ENCODE assay signal across 18 cellular contexts in the genomic region with DNA sequence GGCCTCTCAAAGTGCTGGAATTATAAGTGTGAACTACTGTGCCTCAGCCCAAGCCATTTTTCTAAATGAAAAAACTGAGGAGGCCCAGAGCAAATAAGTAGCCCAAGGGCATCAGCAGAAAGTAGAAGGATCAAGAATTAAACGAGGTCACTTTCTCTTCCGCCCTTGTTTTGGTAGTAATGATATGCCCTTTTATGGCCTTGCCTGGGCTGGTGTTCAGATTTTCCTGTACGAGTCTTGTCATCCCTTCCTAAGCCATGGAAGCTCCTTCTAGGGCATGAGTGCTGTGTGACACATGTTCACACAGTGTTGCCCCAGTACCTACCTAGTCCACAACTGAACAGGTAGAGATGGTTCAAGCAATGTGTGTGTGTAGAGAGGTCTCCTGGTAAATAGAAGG. TPM values are rescaled to one million over a fixed set of nuclear protein-coding genes. Genes with fewer than 3 reads are reported as not detected.
DNase-seq lines count a peak whose midpoint lies in the region; ATAC-seq, FAIRE-seq and TF ChIP-seq lines count a peak whose summit lies in the region.
"Had no signal": no experiment of that assay in that cellular context is flagged by ENCODE, and none has a peak within 500 bp of the region (broad histone marks: within the 10 kb centered on the region; RNA-seq: fewer than 3 reads in every experiment).

No MANE protein-coding gene starts in this region.

- no TSS peak for BruUV-seq in HepG2 (replicated peaks; lab: Mats Ljungman, UMichigan)

- POLR2A ChIA-PET in HepG2 (lab: Yijun Ruan, JAX): interaction anchor here (1.2 kb wide), 1 partner anchor 7 kb away, joined by 3 read pairs; no protein-coding TSS in a partner anchor

- H3K27ac Mint-ChIP-seq in activated naive CD8-positive, alpha-beta T cell: peak overlapping the region; percentile 18
- H3K27ac Mint-ChIP-seq in activated naive CD8-positive, alpha-beta T cell treated with anti-CD3 and anti-CD28 coated beads for 36 hours: no peak overlapping the region
- H3K27ac Mint-ChIP-seq in activated T-helper 17 cell treated with anti-CD3 and anti-CD28 coated beads, Interleukin-2, amount 50 U/mL, for 72 hours: no peak overlapping the region
- H3K27ac Mint-ChIP-seq: IgD-negative memory B cell had no signal

- peaks cover 2 to 18% of the 10 kb centered on the region in 2 experiments; a peak in 2 of 5 replicates for H3K36me3 ChIP-seq in HepG2 (replicated peaks in 1 of 2; ENCODE audit: control insufficient read depth in 1 of 2, insufficient read depth in 2 of 2, low read length in 2 of 2)

- peaks cover 70% of the 10 kb centered on the region for H3K4me1 Mint-ChIP-seq in activated naive CD8-positive, alpha-beta T cell (ENCODE audit: low read depth)
- H3K4me1 Mint-ChIP-seq in activated naive CD8-positive, alpha-beta T cell treated with anti-CD3 and anti-CD28 coated beads for 36 hours: peaks cover 52% of the 10 kb centered on the region
- peaks cover 45% of the 10 kb centered on the region for H3K4me1 Mint-ChIP-seq in activated T-helper 17 cell treated with anti-CD3 and anti-CD28 coated beads, Interleukin-2, amount 50 U/mL, for 72 hours

- 81% methylated on average over 3 of the region's 3 CpGs for WGBS in HepG2 (ENCODE audit: low lambda C conversion rate)

- no peak overlapping the region for H3K4me2 ChIP-seq in HepG2 (ENCODE audit: low read depth, low read length)

- no peak for DNase-seq in activated naive CD8-positive, alpha-beta T cell treated with anti-CD3 and anti-CD28 coated beads for 36 hours
- no peak for DNase-seq in HepG2 (ENCODE audit: low spot score)
- no peak for DNase-seq in posterior vena cava (ENCODE audit: low spot score)
- no peak for DNase-seq in SW480 (ENCODE audit: low spot score)
- DNase-seq in dedifferentiated amniotic fluid mesenchymal stem cell (ENCODE audit: extremely low spot score): no peak
- DNase-seq: AML-193; CD4-positive, CD25-positive, alpha-beta regulatory T cell; DMS79 treated with DMSO at 0.1 percent for 48 hours; GDM1; GM23248; KG1 had no signal

- CTCF ChIA-PET in HepG2 (lab: Yijun Ruan, JAX; ENCODE audit: low intra/inter-chr PET ratio, low total read pairs): no interaction called here

- H3K36me3 Mint-ChIP-seq in activated naive CD8-positive, alpha-beta T cell: peaks cover 4% of the 10 kb centered on the region
- peaks cover 24% of the 10 kb centered on the region for H3K36me3 Mint-ChIP-seq in activated naive CD8-positive, alpha-beta T cell treated with anti-CD3 and anti-CD28 coated beads for 36 hours
- H3K36me3 Mint-ChIP-seq in activated T-helper 17 cell treated with anti-CD3 and anti-CD28 coated beads, Interleukin-2, amount 50 U/mL, for 72 hours (ENCODE audit: low read depth): peaks cover 40% of the 10 kb centered on the region
- H3K36me3 Mint-ChIP-seq: IgD-negative memory B cell had no signal

- H3K4me3 ChIP-seq in HepG2 (replicated peaks in 1 of 3; ENCODE audit: insufficient read depth in 1 of 3, low read depth in 2 of 3, low read length in 3 of 3): no peak overlapping the region
- H3K4me3 ChIP-seq: BLaER1 treated with 17β-estradiol and CSF1 and Interleukin-3, amounts not matched to agents 10 nM and 100 nM; GM23248 had no signal

- no peaks in the 10 kb centered on the region for H3K9me3 Mint-ChIP-seq in activated naive CD8-positive, alpha-beta T cell (ENCODE audit: low read depth)
- H3K9me3 Mint-ChIP-seq in activated naive CD8-positive, alpha-beta T cell treated with anti-CD3 and anti-CD28 coated beads for 36 hours: no peaks in the 10 kb centered on the region
- H3K9me3 Mint-ChIP-seq in activated T-helper 17 cell treated with anti-CD3 and anti-CD28 coated beads, Interleukin-2, amount 50 U/mL, for 72 hours: no peaks in the 10 kb centered on the region
- H3K9me3 Mint-ChIP-seq: CD4-positive, CD25-positive, alpha-beta regulatory T cell; IgD-negative memory B cell had no signal

- H3K27me3 Mint-ChIP-seq in activated naive CD8-positive, alpha-beta T cell: no peaks in the 10 kb centered on the region
- H3K27me3 Mint-ChIP-seq in activated naive CD8-positive, alpha-beta T cell treated with anti-CD3 and anti-CD28 coated beads for 36 hours: no peaks in the 10 kb centered on the region
- H3K27me3 Mint-ChIP-seq in activated T-helper 17 cell treated with anti-CD3 and anti-CD28 coated beads, Interleukin-2, amount 50 U/mL, for 72 hours: no peaks in the 10 kb centered on the region
- H3K27me3 Mint-ChIP-seq: IgD-negative memory B cell had no signal

- peaks cover 38% of the 10 kb centered on the region for H3K4me1 ChIP-seq in HepG2 (ENCODE audit: insufficient read depth, low read length)

- peaks cover 92% of the 10 kb centered on the region for H3K79me2 ChIP-seq in HepG2 (ENCODE audit: insufficient read depth, low read length)

- in situ Hi-C loops in HepG2 (cut with HindIII; ENCODE audit: extremely low pct_ligation_motif_present, low pct_unique_long_range_greater_than_20kb): no loop called here

- no peak for FAIRE-seq in HepG2 (lab: Jason Lieb, UNC)
- FAIRE-seq: H54 had no signal

- no peak for TF ChIP-seq CTCF in HepG2 (CRISPR knock-in tag; IDR thresholded peaks at IDR 0.05)

- no peaks in the 10 kb centered on the region for H3K9me3 ChIP-seq in HepG2 (ENCODE audit: low read length)

- no peak for TF ChIP-seq RAD21 in HepG2 (CRISPR knock-in tag; IDR thresholded peaks at IDR 0.05)

- no peak overlapping the region for H3K4me3 Mint-ChIP-seq in activated naive CD8-positive, alpha-beta T cell
- H3K4me3 Mint-ChIP-seq in activated naive CD8-positive, alpha-beta T cell treated with anti-CD3 and anti-CD28 coated beads for 36 hours: no peak overlapping the region
- H3K4me3 Mint-ChIP-seq in activated T-helper 17 cell treated with anti-CD3 and anti-CD28 coated beads, Interleukin-2, amount 50 U/mL, for 72 hours: peak overlapping the region; percentile 19

- no peak for TF ChIP-seq POLR2A in HepG2 (IDR thresholded peaks at IDR 0.05; ENCODE audit: insufficient read depth in 1 of 2, low read depth in 2 of 2, low read length in 2 of 2)

- peak; percentile 20 for ATAC-seq in activated T-helper 17 cell treated with anti-CD3 and anti-CD28 coated beads, Interleukin-2, amount 50 U/mL, for 72 hours (replicated peaks)
- ATAC-seq in HepG2 (no peak), GM19328 (IDR thresholded peaks at IDR 0.05; ENCODE audit: unreplicated experiment) (no peak)

- H2AFZ ChIP-seq in HepG2 (ENCODE audit: low read length): no peak overlapping the region
- H2AFZ ChIP-seq: GM23248 had no signal

- intact Hi-C loops in HepG2 (cut with micrococcal nuclease; ENCODE audit: unreplicated experiment) (no loop called here), posterior vena cava (cut with DNase I) (no loop called here)

- no peak overlapping the region for H3K9ac ChIP-seq in HepG2 (ENCODE audit: insufficient read depth, low read depth, low read length)
- H3K9ac ChIP-seq: BLaER1 treated with 17β-estradiol and CSF1 and Interleukin-3, amounts not matched to agents 10 nM and 100 nM; GM23248 had no signal

- no peak for TF ChIP-seq EP300 in HepG2 (IDR thresholded peaks at IDR 0.05; ENCODE audit: low read depth in 2 of 2, low read length in 2 of 2)
- no peak for TF ChIP-seq EP300 in HepG2 (CRISPR knock-in tag; IDR thresholded peaks at IDR 0.05; ENCODE audit: borderline replicate concordance)

- H4K20me1 ChIP-seq in HepG2 (ENCODE audit: insufficient read depth, low read length): peaks cover 44% of the 10 kb centered on the region

- no peaks in the 10 kb centered on the region for H3K27me3 ChIP-seq in HepG2 (ENCODE audit: control insufficient read depth in 1 of 2, insufficient read depth in 2 of 2, low read length in 2 of 2)
- H3K27me3 ChIP-seq: BLaER1 treated with 17β-estradiol and CSF1 and Interleukin-3, amounts not matched to agents 10 nM and 100 nM had no signal

- no peak overlapping the region for H3K27ac ChIP-seq in HepG2 (ENCODE audit: extremely low read length, insufficient read depth, low read length)
- H3K27ac ChIP-seq: 22Rv1, GM23248 had no signal

TF ChIP-seq in HepG2, 621 proteins besides CTCF, POLR2A, EP300 and RAD21 (continues in another document):
- TF ChIP-seq ZNF672 (CRISPR knock-in tag; IDR thresholded peaks at IDR 0.05) (no peak), SRF (IDR thresholded peaks at IDR 0.05; ENCODE audit: low read depth, low read length) (0 out of 2 replicates have a peak, but pooled peaks have one; percentile 56)

RNA-seq across cellular contexts. Expression of a gene that starts 6.6 kb away (rescaled TPM):
- 100 to 1,000 TPM; 100 to 105 TPM for total RNA-seq in activated naive CD8-positive, alpha-beta T cell treated with anti-CD3 and anti-CD28 coated beads for 36 hours
- 100 to 1,000 TPM in 1 of 2 donors, 10 to 100 TPM in 1; 57.9 to 139 TPM for total RNA-seq in activated T-helper 17 cell treated with anti-CD3 and anti-CD28 coated beads, Interleukin-2, amount 50 U/mL, for 72 hours
- total RNA-seq in HepG2 (2016; rRNA removed; fragmentation: Illumina TruSeq; extraction: Trizol) (23.3 and 29.9 TPM in 2 replicates), posterior vena cava (10 to 100 TPM; 21.6 to 26.0 TPM)
- total RNA-seq in HepG2 (2016; cell fraction: cytosol; rRNA removed; fragmentation: Illumina TruSeq; extraction: Trizol; ENCODE audit: low read depth): 43.0 and 51.2 TPM in 2 replicates
- 21.4 and 28.1 TPM in 2 replicates for total RNA-seq in HepG2 (2016; cell fraction: insoluble cytoplasmic fraction; rRNA removed; fragmentation: Illumina TruSeq; extraction: Trizol)
- total RNA-seq in HepG2 (2016; cell fraction: membrane; rRNA removed; fragmentation: Illumina TruSeq; extraction: Trizol): 50.7 and 67.7 TPM in 2 replicates
- 12.9 and 16.1 TPM in 2 replicates for total RNA-seq in HepG2 (2016; cell fraction: nucleus; rRNA removed; fragmentation: Illumina TruSeq; extraction: Trizol)
- polyA plus RNA-seq in HepG2 (2011; rRNA removed): 29.5 and 38.6 TPM in 2 replicates
- polyA plus RNA-seq in HepG2 (2011; cell fraction: cytosol; rRNA removed): 29.8 and 35.9 TPM in 2 replicates
- 54.3 and 60.0 TPM in 2 replicates for polyA plus RNA-seq in HepG2 (2011; cell fraction: nucleus; rRNA removed)
- polyA plus RNA-seq in HepG2 (2012): 46.0 and 46.8 TPM in 2 replicates
- polyA plus RNA-seq in HepG2 (2016; cell fraction: cytosol; fragmentation: Illumina TruSeq; extraction: Trizol; ENCODE audit: low read depth): 37.1 and 47.1 TPM in 2 replicates
- polyA plus RNA-seq in HepG2 (2016; cell fraction: insoluble cytoplasmic fraction; fragmentation: Illumina TruSeq; extraction: Trizol; ENCODE audit: low read depth): 24.6 and 35.5 TPM in 2 replicates
- polyA plus RNA-seq in HepG2 (2016; cell fraction: membrane; fragmentation: Illumina TruSeq; extraction: Trizol; ENCODE audit: low read depth): 54.6 and 65.1 TPM in 2 replicates
- polyA plus RNA-seq in HepG2 (2016; cell fraction: nucleus; fragmentation: Illumina TruSeq; extraction: Trizol; ENCODE audit: insufficient read depth, low read depth): 30.3 and 35.7 TPM in 2 replicates
- 26.5 and 27.7 TPM in 2 replicates for polyA minus RNA-seq in HepG2 (2011; rRNA and poly(A)+ RNA removed; ENCODE audit: low replicate concordance)
- polyA minus RNA-seq in HepG2 (2011; cell fraction: cytosol; rRNA and poly(A)+ RNA removed): 19.4 and 20.4 TPM in 2 replicates
- polyA minus RNA-seq in HepG2 (2011; cell fraction: nucleus; rRNA and poly(A)+ RNA removed): 12.6 and 15.5 TPM in 2 replicates
